8 cellular contexts compared by ENCODE assay signal in the genomic region with DNA sequence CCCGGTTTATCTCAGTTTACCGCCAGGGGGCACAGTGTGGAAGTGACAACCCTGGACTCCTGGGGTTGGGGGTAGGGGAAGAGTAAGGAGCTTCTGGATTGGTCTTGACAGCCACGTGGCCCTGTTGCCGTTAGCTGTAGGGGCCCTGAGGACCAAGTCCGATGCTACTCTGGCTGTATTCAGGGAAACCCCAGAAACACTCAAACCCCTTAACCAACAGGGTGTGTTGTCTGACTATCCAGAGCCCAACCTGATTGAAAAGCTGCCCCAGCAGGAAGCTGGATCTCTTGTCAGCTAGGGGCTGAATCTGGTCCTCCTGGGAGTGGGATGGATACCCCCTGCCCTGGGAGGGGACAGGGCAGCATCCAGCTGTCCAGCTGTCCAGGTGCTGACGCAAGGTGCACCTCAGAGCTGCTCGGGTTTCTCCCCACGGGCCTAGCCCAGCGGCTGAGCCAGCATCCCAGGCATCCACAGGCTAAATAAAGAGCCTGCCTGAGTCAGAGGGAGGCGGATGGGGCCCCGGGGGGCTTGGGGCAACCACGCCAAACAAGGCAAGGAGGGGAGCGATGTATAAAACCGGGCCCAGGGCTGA. TPM values are rescaled to one million over a fixed set of nuclear protein-coding genes. Genes with fewer than 3 reads are reported as not detected.
A peak's percentile ranks its signal among the peaks of the same experiment; 100 is the strongest.
DNase-seq lines count a peak whose midpoint lies in the region; ATAC-seq and TF ChIP-seq lines count a peak whose summit lies in the region.

No MANE protein-coding gene starts in this region.

- H3K4me3 Mint-ChIP-seq in H9 = no peak overlapping the region
- no peak overlapping the region for H3K4me3 Mint-ChIP-seq in activated CD4-positive, alpha-beta memory T cell treated with anti-CD3 and anti-CD28 coated beads for 36 hours
- peak overlapping the region; percentile 25 for H3K4me3 Mint-ChIP-seq in type B pancreatic cell

- H3K79me1 ChIP-seq in H9 (ENCODE audit: insufficient read depth, low read depth, low read length, poor library complexity, severe bottlenecking) = no peaks in the 10 kb centered on the region

- no peak overlapping the region for H2BK15ac ChIP-seq in H9 (ENCODE audit: low read depth, low read length)

- H3K23me2 ChIP-seq in H9 (ENCODE audit: insufficient read length, low read depth, low read length, poor library complexity, severe bottlenecking) = peaks cover 24% of the 10 kb centered on the region

- no peak overlapping the region for H3K56ac ChIP-seq in H9 (ENCODE audit: insufficient read length, low read depth, low read length)

- H4K20me1 ChIP-seq in H9 (ENCODE audit: control insufficient read depth, insufficient read depth, insufficient read length) (peaks cover 5% of the 10 kb centered on the region), neural cell (ENCODE audit: insufficient read depth) (no peaks in the 10 kb centered on the region)

- H3K27ac ChIP-seq in H9 (ENCODE audit: insufficient read length, low read depth, low read length) (no peak overlapping the region), neural cell (ENCODE audit: low read length) (no peak overlapping the region)

- no peak overlapping the region for H3K14ac ChIP-seq in H9 (ENCODE audit: insufficient read depth, low read length)

- no peak overlapping the region for H3K9ac ChIP-seq in H9 (ENCODE audit: extremely low read depth, insufficient read length, low read length)
- no peak overlapping the region for H3K9ac ChIP-seq in neural cell (ENCODE audit: low read length)

- no peak overlapping the region for H2BK12ac ChIP-seq in H9 (ENCODE audit: insufficient read length, low read depth, low read length)

- H3K27me3 ChIP-seq in H9 (ENCODE audit: insufficient read depth, low read length) = peaks cover 15% of the 10 kb centered on the region; the same call in 1 of the 2 replicates
- H3K27me3 ChIP-seq in neural cell (ENCODE audit: insufficient read depth, low read depth, low read length) = peaks cover 60% of the 10 kb centered on the region

- no peak overlapping the region for H2BK5ac ChIP-seq in H9 (ENCODE audit: insufficient read length, low read length)

- no peaks in the 10 kb centered on the region for H3K9me2 ChIP-seq in neural cell (ENCODE audit: insufficient read depth, low read length)

- H3K36me3 ChIP-seq in neural cell (ENCODE audit: insufficient read depth, low read length) = no peaks in the 10 kb centered on the region

- no peak overlapping the region for H3K27ac Mint-ChIP-seq in H9
- no peak overlapping the region for H3K27ac Mint-ChIP-seq in activated CD4-positive, alpha-beta memory T cell treated with anti-CD3 and anti-CD28 coated beads for 36 hours
- H3K27ac Mint-ChIP-seq in type B pancreatic cell = no peak overlapping the region

- intact Hi-C loops in activated CD4-positive, alpha-beta memory T cell treated with anti-CD3 and anti-CD28 coated beads for 36 hours (cut with micrococcal nuclease) = loop anchor here (5.0 kb wide), 1 partner anchor 53 kb away; no protein-coding TSS in a partner anchor

- POLR2A ChIA-PET in activated CD4-positive, alpha-beta memory T cell treated with anti-CD3 and anti-CD28 coated beads for 36 hours (lab: Charles Lee) = no interaction called here

- H3K27me3 Mint-ChIP-seq in H9 (ENCODE audit: low read depth) (peaks cover 59% of the 10 kb centered on the region), type B pancreatic cell (peaks cover 72% of the 10 kb centered on the region)
- H3K27me3 Mint-ChIP-seq in activated CD4-positive, alpha-beta memory T cell treated with anti-CD3 and anti-CD28 coated beads for 36 hours = peaks cover 50% of the 10 kb centered on the region

- H3K4me1 Mint-ChIP-seq in H9 (peaks cover 30 to 47% of the 10 kb centered on the region in 2 experiments), type B pancreatic cell (ENCODE audit: unreplicated experiment) (peaks cover 30% of the 10 kb centered on the region)
- H3K4me1 Mint-ChIP-seq in activated CD4-positive, alpha-beta memory T cell treated with anti-CD3 and anti-CD28 coated beads for 36 hours (ENCODE audit: low read depth) = peaks cover 35% of the 10 kb centered on the region

- TF ChIP-seq CTCF in H9 (conservative IDR thresholded peaks at IDR 0.05) (peak; percentile 80), epithelial cell of proximal tubule (conservative IDR thresholded peaks at IDR 0.05; ENCODE audit: low read depth, low read length) (peak; percentile 74), neural cell (IDR thresholded peaks at IDR 0.05; ENCODE audit: poor library complexity, severe bottlenecking) (peak; percentile 63), type B pancreatic cell (conservative IDR thresholded peaks at IDR 0.05) (peak; percentile 77)

- CTCF ChIA-PET in activated CD4-positive, alpha-beta memory T cell treated with anti-CD3 and anti-CD28 coated beads for 36 hours (lab: Charles Lee) = interaction anchor here (0.6 to 10.7 kb wide), 25 partner anchors 10 to 224 kb away, joined by 3 to 277 read pairs (median 5); a partner anchor contains a TSS

- no peak for TF ChIP-seq EP300 in neural cell (conservative IDR thresholded peaks at IDR 0.05; ENCODE audit: poor library complexity, severe bottlenecking)

- H3T11ph ChIP-seq in H9 (ENCODE audit: low read length) = no peak overlapping the region

- H3K36me3 Mint-ChIP-seq in H9 (ENCODE audit: insufficient read depth in 1 of 3, low read depth in 3 of 3) (no peaks in the 10 kb centered on the region), type B pancreatic cell (no peaks in the 10 kb centered on the region)
- H3K36me3 Mint-ChIP-seq in activated CD4-positive, alpha-beta memory T cell treated with anti-CD3 and anti-CD28 coated beads for 36 hours = no peaks in the 10 kb centered on the region

- H2BK20ac ChIP-seq in H9 (ENCODE audit: low read depth, low read length, poor library complexity, severe bottlenecking) = no peak overlapping the region

- H3K18ac ChIP-seq in H9 (ENCODE audit: insufficient read length, low read depth, low read length) = no peak overlapping the region

- no peak overlapping the region for H4K91ac ChIP-seq in H9 (ENCODE audit: insufficient read length, low read depth, low read length)

- H2AK5ac ChIP-seq in H9 (ENCODE audit: insufficient read length, low read length) = no peak overlapping the region

- WGBS in H9 (ENCODE audit: extremely low coverage, insufficient read length, low lambda C conversion rate) = no CpG with 5 or more reads among the region's 14 CpGs

- H3K79me2 ChIP-seq in H9 (ENCODE audit: insufficient read depth, low read length) = no peaks in the 10 kb centered on the region
- no peaks in the 10 kb centered on the region for H3K79me2 ChIP-seq in neural cell (replicated peaks; ENCODE audit: insufficient read depth, low read length)

- no peak for ATAC-seq in GM19023 (IDR thresholded peaks at IDR 0.05; ENCODE audit: unreplicated experiment)

- no peak overlapping the region for H3K23ac ChIP-seq in H9 (ENCODE audit: insufficient read length, low read depth, low read length)

- H3K4ac ChIP-seq in H9 (ENCODE audit: low read depth, low read length) = no peak overlapping the region

- H3K4me2 ChIP-seq in H9 (ENCODE audit: insufficient read depth, insufficient read length, low read length) (no peak overlapping the region), neural cell (ENCODE audit: low read length) (no peak overlapping the region)

- H4K5ac ChIP-seq in H9 (ENCODE audit: insufficient read length, low read depth, low read length) = no peak overlapping the region

- H4K8ac ChIP-seq in H9 (replicated peaks; ENCODE audit: insufficient read length, low read depth, low read length) = no peak overlapping the region

- TF ChIP-seq RAD21 in neural cell (conservative IDR thresholded peaks at IDR 0.05) = peak; percentile 27

- no peaks in the 10 kb centered on the region for H3K9me3 ChIP-seq in H9 (ENCODE audit: control insufficient read depth, low read depth, low read length)
- no peaks in the 10 kb centered on the region for H3K9me3 ChIP-seq in neural cell (ENCODE audit: low read length)

- DNase-seq in COR-L47 (lab: John Stamatoyannopoulos, UW) (peak; percentile 57), H9 (peak; percentile 83), NCI-H748 treated with DMSO at 0.1 percent for 48 hours (lab: John Stamatoyannopoulos, UW) (peak; percentile 26), epithelial cell of proximal tubule (ENCODE audit: low read depth) (no peak), type B pancreatic cell (ENCODE audit: extremely low spot score, unreplicated experiment) (no peak)
- peak; percentile 71 for DNase-seq in activated CD4-positive, alpha-beta memory T cell treated with anti-CD3 and anti-CD28 coated beads for 36 hours

- H3F3A ChIP-seq in neural cell (ENCODE audit: insufficient read depth, low read length, poor library complexity, severe bottlenecking) = no peaks in the 10 kb centered on the region

- H2BK120ac ChIP-seq in H9 (ENCODE audit: low read depth, low read length, poor library complexity, severe bottlenecking) = no peak overlapping the region

- H2AFZ ChIP-seq in H9 (ENCODE audit: low read length) (no peak overlapping the region), neural cell (ENCODE audit: low read depth, low read length) (no peak overlapping the region)

- H3K4me1 ChIP-seq in H9 (ENCODE audit: insufficient read depth, low read length) = peaks cover 12% of the 10 kb centered on the region; the same call in 1 of the 2 replicates

- H3K9me3 Mint-ChIP-seq in H9 (no peaks in the 10 kb centered on the region; a peak in 1 of 5 replicates), type B pancreatic cell (no peaks in the 10 kb centered on the region)
- no peaks in the 10 kb centered on the region for H3K9me3 Mint-ChIP-seq in activated CD4-positive, alpha-beta memory T cell treated with anti-CD3 and anti-CD28 coated beads for 36 hours

- H3K4me3 ChIP-seq in epithelial cell of proximal tubule (ENCODE audit: low read depth, low read length) = no peak overlapping the region
- H3K4me3 ChIP-seq in neural cell (ENCODE audit: low read length) = peak overlapping the region; percentile 8

RNA-seq across cellular contexts. Expression of a gene that starts 3.1 kb away (rescaled TPM):
- total RNA-seq in H9 (2021) = 32.0 and 34.5 TPM in 2 replicates
- 10 to 100 TPM; 37.1 to 37.4 TPM for total RNA-seq in activated CD4-positive, alpha-beta memory T cell treated with anti-CD3 and anti-CD28 coated beads for 36 hours
- total RNA-seq in epithelial cell of proximal tubule = 27.2 and 35.3 TPM in 2 replicates
- polyA plus RNA-seq in neural cell = 16.9 and 20.4 TPM in 2 replicates
- 9.4 and 14.9 TPM in 2 replicates for polyA minus RNA-seq in neural cell
- 34.4 and 48.8 TPM in 2 replicates for total RNA-seq in type B pancreatic cell (ENCODE audit: low replicate concordance)

RNA-seq across cellular contexts. Expression of a gene that starts 18.7 kb away (rescaled TPM):
- 0.37 and 0.42 TPM in 2 replicates for total RNA-seq in H9 (2021)
- under 1 TPM in 1 of 2 experiments, not detected in 1; 0.07 TPM for total RNA-seq in activated CD4-positive, alpha-beta memory T cell treated with anti-CD3 and anti-CD28 coated beads for 36 hours
- not detected in 2 replicates for total RNA-seq in epithelial cell of proximal tubule
- polyA plus RNA-seq in neural cell = 2.7 and 8.9 TPM in 2 replicates
- polyA minus RNA-seq in neural cell = 1.9 and 2.9 TPM in 2 replicates
- total RNA-seq in type B pancreatic cell (ENCODE audit: low replicate concordance) = 0.79 and 0.99 TPM in 2 replicates

RNA-seq across cellular contexts. Expression of a gene that starts 48.0 kb away (rescaled TPM):
- total RNA-seq in H9 (2021) (45.1 and 46.5 TPM in 2 replicates), epithelial cell of proximal tubule (96.2 and 122 TPM in 2 replicates), type B pancreatic cell (ENCODE audit: low replicate concordance) (47.5 and 73.7 TPM in 2 replicates)
- 10 to 100 TPM; 19.9 to 21.0 TPM for total RNA-seq in activated CD4-positive, alpha-beta memory T cell treated with anti-CD3 and anti-CD28 coated beads for 36 hours
- polyA plus RNA-seq in neural cell = 24.3 and 28.6 TPM in 2 replicates
- polyA minus RNA-seq in neural cell = 35.1 and 42.4 TPM in 2 replicates

RNA-seq across cellular contexts. Expression of a gene that starts 48.2 kb away (rescaled TPM):
- total RNA-seq in H9 (2021) (7.7 and 8.8 TPM in 2 replicates), epithelial cell of proximal tubule (1.6 and 1.7 TPM in 2 replicates), type B pancreatic cell (ENCODE audit: low replicate concordance) (7.8 and 9.7 TPM in 2 replicates)
- 1 to 10 TPM; 2.6 to 4.4 TPM for total RNA-seq in activated CD4-positive, alpha-beta memory T cell treated with anti-CD3 and anti-CD28 coated beads for 36 hours
- 39.3 and 44.0 TPM in 2 replicates for polyA plus RNA-seq in neural cell
- 39.7 and 50.9 TPM in 2 replicates for polyA minus RNA-seq in neural cell

Comparison
In these comparisons a context has a peak if more than half of its experiments do, and no peak if none do; other contexts are left out.
1. DNase-seq: peak in COR-L47 (single experiment), H9 (single experiment), NCI-H748 treated with DMSO at 0.1 percent for 48 hours (single experiment) and activated CD4-positive, alpha-beta memory T cell treated with anti-CD3 and anti-CD28 coated beads for 36 hours (single experiment); none in epithelial cell of proximal tubule (single experiment) and type B pancreatic cell (single experiment).
2. Peak in every context shown above with its lines, with median percentiles within 50 percentile points of each other: CTCF ChIP-seq.